ENCODE assay signal across 18 cellular contexts in genomic region chr5:132009706-132010405, GRCh38. TPM values are rescaled to one million over a fixed set of nuclear protein-coding genes. Genes with fewer than 3 reads are reported as not detected.
A peak's percentile ranks its signal among the peaks of the same experiment; 100 is the strongest.
DNase-seq lines count a peak whose midpoint lies in the region; ATAC-seq and TF ChIP-seq lines count a peak whose summit lies in the region.
"Had no signal": no experiment of that assay in that cellular context is flagged by ENCODE, and none has a peak within 500 bp of the region (broad histone marks: within the 10 kb centered on the region; RNA-seq: fewer than 3 reads in every experiment).

No MANE protein-coding gene starts in this region.

- H3K27ac Mint-ChIP-seq in activated naive CD4-positive, alpha-beta T cell treated with anti-CD3 and anti-CD28 coated beads, Interleukin-2, amount 10 ng/mL, durations not matched to agents 7 days and 5 days, result peak overlapping the region; percentile 26
- peak overlapping the region; percentile 71 for H3K27ac Mint-ChIP-seq in T-helper 17 cell

- H3K27me3 Mint-ChIP-seq in activated naive CD4-positive, alpha-beta T cell treated with anti-CD3 and anti-CD28 coated beads, Interleukin-2, amount 10 ng/mL, durations not matched to agents 7 days and 5 days, result peaks cover 78% of the 10 kb centered on the region
- H3K27me3 Mint-ChIP-seq in T-helper 17 cell, result peaks cover 24% of the 10 kb centered on the region

- no peak for ATAC-seq in T-helper 17 cell
- no peak for ATAC-seq in HG02642 (IDR thresholded peaks at IDR 0.05; ENCODE audit: poor library complexity, unreplicated experiment)

- CTCF ChIA-PET in activated naive CD4-positive, alpha-beta T cell treated with anti-CD3 and anti-CD28 coated beads, Interleukin-2, amount 10 ng/mL, durations not matched to agents 7 days and 5 days (lab: Charles Lee), result interaction anchor here (1.3 to 8.0 kb wide), 6 partner anchors 9 to 445 kb away, joined by 3 to 211 read pairs (median 36); partner anchors contain the start of gene IL3

- no peak overlapping the region for H3K27ac ChIP-seq in sigmoid colon
- H3K27ac ChIP-seq: prostate gland, transverse colon had no signal

- no peak overlapping the region for H3K9ac ChIP-seq in iPS-15b (ENCODE audit: low read depth, low read length)

- no peak overlapping the region for H3K4me3 Mint-ChIP-seq in activated naive CD4-positive, alpha-beta T cell treated with anti-CD3 and anti-CD28 coated beads, Interleukin-2, amount 10 ng/mL, durations not matched to agents 7 days and 5 days
- H3K4me3 Mint-ChIP-seq in T-helper 17 cell, result peak overlapping the region; percentile 90

- no peak for TF ChIP-seq EP300 in sigmoid colon (IDR thresholded peaks at IDR 0.05)

- DNase-seq in activated naive CD4-positive, alpha-beta T cell treated with anti-CD3 and anti-CD28 coated beads, Interleukin-2, amount 10 ng/mL, durations not matched to agents 7 days and 5 days, result peak; percentile 16
- DNase-seq in activated naive CD4-positive, alpha-beta T cell treated with Interleukin-2 at 50 U/mL for 16 hours, result no peak
- no peak for DNase-seq in T-helper 17 cell
- peak; percentile 26 for DNase-seq in sigmoid colon
- DNase-seq in NCI-H446 (lab: John Stamatoyannopoulos, UW), result no peak
- DNase-seq in NCI-H1694 treated with DMSO at 0.1 percent for 48 hours (lab: John Stamatoyannopoulos, UW), result no peak
- DNase-seq: IMR-90, NCI-H1105, NCI-H526 treated with DMSO at 0.1 percent for 48 hours had no signal

- TF ChIP-seq CTCF in sigmoid colon (IDR thresholded peaks at IDR 0.05), result no peak

- H3K36me3 Mint-ChIP-seq in activated naive CD4-positive, alpha-beta T cell treated with anti-CD3 and anti-CD28 coated beads, Interleukin-2, amount 10 ng/mL, durations not matched to agents 7 days and 5 days, result no peaks in the 10 kb centered on the region
- no peaks in the 10 kb centered on the region for H3K36me3 Mint-ChIP-seq in T-helper 17 cell (ENCODE audit: low read depth)

- H3K36me3 ChIP-seq in iPS-15b (ENCODE audit: control insufficient read depth, insufficient read depth, low read length) (no peaks in the 10 kb centered on the region), sigmoid colon (no peaks in the 10 kb centered on the region)
- H3K36me3 ChIP-seq: prostate gland, transverse colon had no signal

- intact Hi-C loops in sigmoid colon (cut with DNase I), result loop anchor here (2.0 to 5.0 kb wide), 2 partner anchors 199 to 213 kb away; partner anchors contain the start of gene FNIP1

- peaks cover 27% of the 10 kb centered on the region for H3K4me1 Mint-ChIP-seq in activated naive CD4-positive, alpha-beta T cell treated with anti-CD3 and anti-CD28 coated beads, Interleukin-2, amount 10 ng/mL, durations not matched to agents 7 days and 5 days
- peaks cover 33% of the 10 kb centered on the region for H3K4me1 Mint-ChIP-seq in T-helper 17 cell

- H3K4me3 ChIP-seq in iPS-15b (ENCODE audit: low read depth, low read length) (peak overlapping the region; percentile 74), sigmoid colon (no peak overlapping the region)
- H3K4me3 ChIP-seq: prostate gland, transverse colon had no signal

- H3K9me3 ChIP-seq in T-helper 17 cell (ENCODE audit: control insufficient read depth, low read length, poor library complexity, severe bottlenecking) (no peaks in the 10 kb centered on the region), iPS-15b (ENCODE audit: control insufficient read depth, insufficient read depth, low read length) (no peaks in the 10 kb centered on the region), sigmoid colon (no peaks in the 10 kb centered on the region)
- H3K9me3 ChIP-seq: prostate gland, transverse colon had no signal

- TF ChIP-seq POLR2A in sigmoid colon (IDR thresholded peaks at IDR 0.05), result no peak

- no peaks in the 10 kb centered on the region for H3K9me3 Mint-ChIP-seq in activated naive CD4-positive, alpha-beta T cell treated with anti-CD3 and anti-CD28 coated beads, Interleukin-2, amount 10 ng/mL, durations not matched to agents 7 days and 5 days

- WGBS in sigmoid colon, 2 donors, result 67 to 75% methylated on average over 3 of the region's 3 CpGs

- peaks cover 17% of the 10 kb centered on the region for H3K27me3 ChIP-seq in iPS-15b (ENCODE audit: control insufficient read depth, insufficient read depth, low read length)
- H3K27me3 ChIP-seq in sigmoid colon, result peaks cover 3 to 17% (median 12%) of the 10 kb centered on the region in 3 donors

- H3K4me1 ChIP-seq in iPS-15b (ENCODE audit: control insufficient read depth, insufficient read depth, low read length) (peaks cover 8% of the 10 kb centered on the region), sigmoid colon (peaks cover 0 to 16% (median 13%) of the 10 kb centered on the region in 4 donors)
- H3K4me1 ChIP-seq: prostate gland had no signal

RNA-seq across cellular contexts. Expression of gene ACSL6, which starts 1.6 kb away (rescaled TPM):
- total RNA-seq in T-helper 17 cell, result 10 to 100 TPM; 18.0 to 22.2 TPM
- 1 to 10 TPM in 2 of 4 donors, under 1 TPM in 2; 0.16 to 2.2 (median 1.2) TPM for total RNA-seq in sigmoid colon
- 1 to 10 TPM in 1 of 3 donors, not detected in 2; 5.5 TPM for polyA plus RNA-seq in sigmoid colon
- total RNA-seq: IMR-90, RPMI7951 had no signal
- polyA plus RNA-seq: AG04450, IMR-90 had no signal

RNA-seq across cellular contexts. Expression of gene IL3, which starts 50.6 kb away (rescaled TPM):
- total RNA-seq in T-helper 17 cell (not detected), sigmoid colon (not detected)
- polyA plus RNA-seq in sigmoid colon, result not detected
- total RNA-seq: frontal cortex, H4, IMR-90, prostate gland, RPMI7951, transverse colon had no signal
- polyA plus RNA-seq: AG04450, IMR-90, keratinocyte had no signal

Comparison
In these comparisons a context has a peak if more than half of its experiments do, and no peak if none do; other contexts are left out.
1. DNase-seq: peak in activated naive CD4-positive, alpha-beta T cell treated with anti-CD3 and anti-CD28 coated beads, Interleukin-2, amount 10 ng/mL, durations not matched to agents 7 days and 5 days (single experiment) and sigmoid colon (single experiment); none in activated naive CD4-positive, alpha-beta T cell treated with Interleukin-2 at 50 U/mL for 16 hours (single experiment), T-helper 17 cell (0 of 3), NCI-H446 (0 of 2) and NCI-H1694 treated with DMSO at 0.1 percent for 48 hours (single experiment).
2. RNA of gene ACSL6, which starts 1.6 kb away (total RNA-seq): 18.0 to 22.2 TPM in T-helper 17 cell; 0.16 to 2.2 TPM in sigmoid colon; every median in the first group is over 4 times any median in the second.